ENCODE assay signal across 27 cellular contexts in the genomic region with DNA sequence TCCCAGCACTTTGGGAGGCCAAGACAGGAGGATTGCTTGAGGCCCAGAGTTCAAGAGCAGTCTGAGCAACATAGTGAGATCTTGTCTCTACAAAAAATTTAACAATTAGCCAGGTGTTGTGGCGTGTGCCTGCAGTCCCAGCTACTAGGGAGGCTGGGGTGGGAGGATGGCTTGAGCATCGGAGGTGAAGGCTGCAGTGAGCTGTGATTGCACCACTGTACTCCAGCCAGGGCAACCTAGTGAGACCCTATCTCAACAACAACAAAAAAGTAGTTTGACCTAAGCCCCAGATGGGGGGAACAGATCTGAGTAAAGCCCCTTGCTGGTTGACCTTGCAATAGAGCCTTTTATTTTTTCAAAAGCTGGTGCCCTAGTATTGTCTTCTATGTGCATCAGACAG.
"Had no signal": no experiment of that assay in that cellular context is flagged by ENCODE, and none has a peak within 500 bp of the region (broad histone marks: within the 10 kb centered on the region; RNA-seq: fewer than 3 reads in every experiment).

No MANE protein-coding gene starts in this region.

- H3K9ac ChIP-seq: parathyroid adenoma had no signal

- DNase-seq: naive thymus-derived CD8-positive, alpha-beta T cell; nephron progenitor cell; occipital lobe; ovary; posterior cingulate gyrus; psoas muscle; right cardiac atrium; right lobe of liver; sigmoid colon; small intestine; stimulated activated CD4-positive, alpha-beta T cell treated with anti-CD3 and anti-CD28 coated beads, Interleukin-15, amount 100 ng/mL, for 24 hours; stimulated activated CD4-positive, alpha-beta T cell treated with anti-CD3 and anti-CD28 coated beads, Interleukin-2, amount 100 ng/mL, for 24 hours; stimulated activated CD4-positive, alpha-beta T cell treated with anti-CD3 and anti-CD28 coated beads, Interleukin-2, amount 100 ng/mL, for 48 hours; stimulated activated CD4-positive, alpha-beta T cell treated with anti-CD3 and anti-CD28 coated beads, Interleukin-4, amount 100 ng/mL, for 24 hours; stimulated activated naive CD4-positive, alpha-beta T cell; stimulated activated naive CD8-positive, alpha-beta T cell treated with anti-CD3 and anti-CD28 coated beads, Interleukin-15, amount 100 ng/mL, for 72 hours; stimulated activated naive CD8-positive, alpha-beta T cell treated with anti-CD3 and anti-CD28 coated beads, Interleukin-15, Interleukin-2, amounts not matched to agents 100 U/mL and 50 U/mL, for 24 hours; substantia nigra; testis; tibial artery; transverse colon; upper lobe of right lung; uterus had no signal

- H2AFZ ChIP-seq: parathyroid adenoma had no signal

- H3K27ac ChIP-seq: ovary, parathyroid adenoma, psoas muscle, right lobe of liver, sigmoid colon, suprapubic skin, testis, tibial artery, upper lobe of right lung, uterus had no signal

- FAIRE-seq: small intestine had no signal

- H3K79me2 ChIP-seq: parathyroid adenoma had no signal

- H3K4me1 ChIP-seq: psoas muscle, right lobe of liver, sigmoid colon, testis, uterus had no signal

- H3K4me3 ChIP-seq: ovary, psoas muscle, right lobe of liver, sigmoid colon, suprapubic skin, testis, tibial artery, transverse colon, upper lobe of right lung, uterus had no signal

- H3K9me3 ChIP-seq: ovary, psoas muscle, right lobe of liver, sigmoid colon, suprapubic skin, testis, tibial artery, transverse colon, upper lobe of right lung, uterus had no signal

- ATAC-seq: naive thymus-derived CD8-positive, alpha-beta T cell; natural killer cell treated with Interleukin-12 subunit alpha and Interleukin-12 subunit beta and Interleukin-15 and Interleukin-18, amount 100 ng/mL, for 72 hours; psoas muscle; right cardiac atrium; right lobe of liver; stimulated activated effector memory CD8-positive, alpha-beta T cell treated with anti-CD3 and anti-CD28 coated beads, Interleukin-12 subunit alpha, Interleukin-12 subunit beta, amount 100 ng/mL, for 72 hours; stimulated activated naive CD8-positive, alpha-beta T cell treated with anti-CD3 and anti-CD28 coated beads, Interleukin-15, amount 100 ng/mL, for 72 hours; stimulated activated naive CD8-positive, alpha-beta T cell treated with anti-CD3 and anti-CD28 coated beads, Interleukin-15, Interleukin-2, amounts not matched to agents 100 U/mL and 50 U/mL, for 24 hours; upper lobe of right lung had no signal

- H3K36me3 ChIP-seq: ovary, right lobe of liver, sigmoid colon, suprapubic skin, tibial artery, transverse colon, upper lobe of right lung, uterus had no signal

- H3K27me3 ChIP-seq: ovary, right lobe of liver, sigmoid colon, suprapubic skin, testis, transverse colon, upper lobe of right lung, uterus had no signal
